Comparison of ENCODE assay signal across 8 cellular contexts in the genomic region with DNA sequence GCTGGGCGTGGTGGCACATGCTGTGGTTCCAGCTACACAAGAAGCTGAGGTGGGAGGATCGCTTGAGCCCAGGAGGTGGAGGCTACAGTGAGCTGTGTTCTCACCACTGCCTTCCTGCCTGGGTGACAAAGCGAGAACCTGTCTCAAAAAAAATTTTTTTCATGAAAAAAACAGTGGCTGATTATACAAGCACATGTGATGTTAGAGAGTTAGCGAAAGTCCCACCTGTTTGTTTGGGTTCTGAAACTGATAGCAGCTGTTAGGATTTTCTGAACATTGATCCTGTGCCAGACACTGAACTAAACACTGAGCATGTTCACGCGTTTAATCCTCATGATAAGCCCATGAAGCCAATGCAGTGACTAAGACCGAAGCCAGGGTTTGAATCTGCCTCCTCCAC. TPM values are rescaled to one million over a fixed set of nuclear protein-coding genes. Genes with fewer than 3 reads are reported as not detected.
DNase-seq lines count a peak whose midpoint lies in the region; ATAC-seq, FAIRE-seq and TF ChIP-seq lines count a peak whose summit lies in the region.
"Not testable (repeated sequence)": the region's sequence is repeated elsewhere in the genome, so short reads cannot be mapped to it uniquely, and the experiment has no call there.

No MANE protein-coding gene starts in this region.

- H3K36me3 Mint-ChIP-seq in activated CD8-positive, alpha-beta T cell treated with anti-CD3 and anti-CD28 coated beads, Interleukin-2, amount 10 ng/mL, durations not matched to agents 7 days and 5 days (ENCODE audit: low read depth) = not testable (repeated sequence)

- H3K4me2 ChIP-seq in K562 (ENCODE audit: insufficient read depth, low read length) = not testable (repeated sequence)

- H4K20me1 ChIP-seq in K562 (replicated peaks; ENCODE audit: control insufficient read depth, insufficient read depth, low read length) = not testable (repeated sequence)

- POLR2A ChIA-PET in activated CD8-positive, alpha-beta T cell treated with anti-CD3 and anti-CD28 coated beads, Interleukin-2, amount 10 ng/mL, durations not matched to agents 7 days and 5 days (lab: Charles Lee) = interaction anchor here (0.6 to 1.7 kb wide), 4 partner anchors 16 to 243 kb away, joined by 3 to 7 read pairs (median 4); a partner anchor contains a TSS
- POLR2A ChIA-PET in K562 (lab: Yijun Ruan, JAX) = not testable (repeated sequence)

- H3K27me3 ChIP-seq in K562 (ENCODE audit: control insufficient read depth in 2 of 2, insufficient read depth in 2 of 2, low read length in 2 of 2) = not testable (repeated sequence)

- H3K9me3 ChIP-seq in K562 (replicated peaks; ENCODE audit: control insufficient read depth, insufficient read depth, low read depth, low read length) = not testable (repeated sequence)

- H3K79me2 ChIP-seq in K562 (ENCODE audit: control insufficient read depth, insufficient read depth, low read length) = not testable (repeated sequence)

- WGBS in K562 (ENCODE audit: insufficient coverage, low coverage, missing lambda C conversion rate) = 55% methylated on average over 4 of the region's 7 CpGs

- peaks cover 16% of the 10 kb centered on the region for H3K4me1 Mint-ChIP-seq in activated CD8-positive, alpha-beta T cell treated with anti-CD3 and anti-CD28 coated beads, Interleukin-2, amount 10 ng/mL, durations not matched to agents 7 days and 5 days (ENCODE audit: low read depth)

- TF ChIP-seq CTCF in K562 (IDR thresholded peaks at IDR 0.05 in 2 of 3, conservative IDR thresholded peaks at IDR 0.05 in 1 of 3; ENCODE audit: insufficient read depth in 2 of 3, low read depth in 1 of 3, low read length in 3 of 3) = not testable (repeated sequence)

- intact Hi-C loops in K562 (cut with micrococcal nuclease) = not testable (repeated sequence)

- not testable (repeated sequence) for H3K4me1 ChIP-seq in K562 (replicated peaks in 1 of 2; ENCODE audit: control insufficient read depth in 2 of 2, insufficient read depth in 2 of 2, low read length in 2 of 2)

- TF ChIP-seq POLR2A in K562 (conservative IDR thresholded peaks at IDR 0.05) = not testable (repeated sequence)

- H3K4me3 Mint-ChIP-seq in activated CD8-positive, alpha-beta T cell treated with anti-CD3 and anti-CD28 coated beads, Interleukin-2, amount 10 ng/mL, durations not matched to agents 7 days and 5 days = not testable (repeated sequence)

- H3K27ac ChIP-seq in K562 (ENCODE audit: extremely low read depth, low read depth, low read length) = not testable (repeated sequence)

- H3K9ac ChIP-seq in K562 (ENCODE audit: insufficient read depth in 1 of 2, low read depth in 2 of 2, low read length in 2 of 2) = not testable (repeated sequence)

- not testable (repeated sequence) for BruUV-seq in K562 (replicated peaks; lab: Mats Ljungman, UMichigan)

- H3K9me3 Mint-ChIP-seq in activated CD8-positive, alpha-beta T cell treated with anti-CD3 and anti-CD28 coated beads, Interleukin-2, amount 10 ng/mL, durations not matched to agents 7 days and 5 days (ENCODE audit: insufficient read depth) = not testable (repeated sequence)

- H3K4me3 ChIP-seq in K562 = not testable (repeated sequence)

- not testable (repeated sequence) for H3K9me1 ChIP-seq in K562 (ENCODE audit: control insufficient read depth, insufficient read depth, low read length)

- H3K27ac Mint-ChIP-seq in activated CD8-positive, alpha-beta T cell treated with anti-CD3 and anti-CD28 coated beads, Interleukin-2, amount 10 ng/mL, durations not matched to agents 7 days and 5 days = not testable (repeated sequence)

- not testable (repeated sequence) for H3K36me3 ChIP-seq in K562 (ENCODE audit: control insufficient read depth, insufficient read depth, low read length)

- CTCF ChIA-PET in activated CD8-positive, alpha-beta T cell treated with anti-CD3 and anti-CD28 coated beads, Interleukin-2, amount 10 ng/mL, durations not matched to agents 7 days and 5 days (lab: Charles Lee) = interaction anchor here (2.0 kb wide), 1 partner anchor 23 kb away, joined by 6 read pairs; a partner anchor contains a TSS
- CTCF ChIA-PET in K562 (lab: Yijun Ruan, JAX; ENCODE audit: low intra/inter-chr PET ratio) = not testable (repeated sequence)

- ATAC-seq in GM18502 (IDR thresholded peaks at IDR 0.05; ENCODE audit: poor library complexity, unreplicated experiment) (peak; percentile 60), GM19372 (IDR thresholded peaks at IDR 0.05; ENCODE audit: low read depth, unreplicated experiment) (peak; percentile 65), HG02571 (IDR thresholded peaks at IDR 0.05; ENCODE audit: unreplicated experiment) (peak; percentile 58), HG03108 (IDR thresholded peaks at IDR 0.05; ENCODE audit: unreplicated experiment) (peak; percentile 60)
- ATAC-seq in activated CD8-positive, alpha-beta T cell treated with anti-CD3 and anti-CD28 coated beads, Interleukin-2, amount 10 ng/mL, durations not matched to agents 7 days and 5 days = peak; percentile 86
- not testable (repeated sequence) for ATAC-seq in K562

- not testable (repeated sequence) for TF ChIP-seq RAD21 in K562 (CRISPR knock-in tag; conservative IDR thresholded peaks at IDR 0.05 in 1 of 2, IDR thresholded peaks at IDR 0.05 in 1 of 2)

- TF ChIP-seq EP300 in K562 (IDR thresholded peaks at IDR 0.05; ENCODE audit: low read length) = not testable (repeated sequence)

- peak; percentile 74 for FAIRE-seq in K562 (lab: Jason Lieb, UNC)

- not testable (repeated sequence) for H3K27me3 Mint-ChIP-seq in activated CD8-positive, alpha-beta T cell treated with anti-CD3 and anti-CD28 coated beads, Interleukin-2, amount 10 ng/mL, durations not matched to agents 7 days and 5 days (ENCODE audit: low read depth)

- in situ Hi-C loops in K562 (cut with MboI) = not testable (repeated sequence)

- H2AFZ ChIP-seq in K562 (ENCODE audit: low read depth, low read length) = not testable (repeated sequence)

- DNase-seq in NCI-H2171 treated with DMSO at 0.1 percent for 48 hours (lab: John Stamatoyannopoulos, UW) = peak; percentile 91
- DNase-seq in activated CD8-positive, alpha-beta T cell treated with anti-CD3 and anti-CD28 coated beads, Interleukin-2, amount 10 ng/mL, durations not matched to agents 7 days and 5 days = peak; percentile 61
- not testable (repeated sequence) for DNase-seq in K562 (ENCODE audit: extremely low read depth in 1 of 4, low spot score in 3 of 4)
- peak; percentile 21 for DNase-seq in stimulated activated CD4-positive, alpha-beta T cell treated with anti-CD3 and anti-CD28 coated beads, Interleukin-1b, Interleukin-23, amount 100 ng/mL, for 48 hours

RNA-seq across cellular contexts. Expression of a gene that starts 22.9 kb away (rescaled TPM):
- 1,000 to 10,000 TPM; 1,594 to 1,602 TPM for total RNA-seq in activated CD8-positive, alpha-beta T cell treated with anti-CD3 and anti-CD28 coated beads, Interleukin-2, amount 10 ng/mL, durations not matched to agents 7 days and 5 days
- total RNA-seq in K562 (2011; cell fraction: chromatin; rRNA removed; ENCODE audit: low replicate concordance) = 359 and 362 TPM in 2 replicates
- 473 and 485 TPM in 2 replicates for total RNA-seq in K562 (2011; cell fraction: nucleolus; rRNA removed)
- 692 and 1,140 TPM in 2 replicates for total RNA-seq in K562 (2011; cell fraction: nucleoplasm; rRNA removed)
- total RNA-seq in K562 (2014; rRNA removed) (1,397 and 1,443 TPM in 2 replicates), K562 (2014; rRNA removed; fragmentation: Illumina TruSeq; extraction: Trizol) (3,559 and 3,761 TPM in 2 replicates), K562 (2015; rRNA removed; fragmentation: Illumina TruSeq; extraction: Trizol) (2,642 and 2,798 TPM in 2 replicates), K562 (2021) (1,796 and 2,160 TPM in 2 replicates)
- polyA plus RNA-seq in K562 (2011; rRNA removed) (5,474 and 6,005 TPM in 2 replicates), K562 (2014; fragmentation: Illumina TruSeq; extraction: Trizol) (3,581 and 3,787 TPM in 2 replicates), K562 (2014; fragmentation: Nextera tagmentation; extraction: Ambion mirVana) (1,000 to 10,000 TPM; 1,986 to 2,037 TPM), K562 (2014; rRNA removed) (4,631 and 4,801 TPM in 2 replicates)
- 3,513 and 6,796 TPM in 2 replicates for polyA plus RNA-seq in K562 (2011; cell fraction: cytosol; rRNA removed)
- polyA plus RNA-seq in K562 (2011; cell fraction: nucleus; rRNA removed) = 831 and 2,065 TPM in 2 replicates
- polyA plus RNA-seq in K562 (2012) = 3,623 and 3,808 TPM in 2 replicates
- polyA minus RNA-seq in K562 (2011; rRNA and poly(A)+ RNA removed) = 2,499 and 2,553 TPM in 2 replicates
- polyA minus RNA-seq in K562 (2011; cell fraction: cytosol; rRNA and poly(A)+ RNA removed) = 305 and 330 TPM in 2 replicates
- polyA minus RNA-seq in K562 (2011; cell fraction: nucleus; rRNA and poly(A)+ RNA removed) = 94.5 and 226 TPM in 2 replicates

RNA-seq across cellular contexts. Expression of a gene that starts 34.1 kb away (rescaled TPM):
- total RNA-seq in activated CD8-positive, alpha-beta T cell treated with anti-CD3 and anti-CD28 coated beads, Interleukin-2, amount 10 ng/mL, durations not matched to agents 7 days and 5 days = 100 to 1,000 TPM; 234 to 240 TPM
- total RNA-seq in K562 (2011; cell fraction: chromatin; rRNA removed; ENCODE audit: low replicate concordance) = 143 and 245 TPM in 2 replicates
- total RNA-seq in K562 (2011; cell fraction: nucleolus; rRNA removed) = 250 and 259 TPM in 2 replicates
- 312 and 415 TPM in 2 replicates for total RNA-seq in K562 (2011; cell fraction: nucleoplasm; rRNA removed)
- 102 and 224 TPM in 2 replicates for total RNA-seq in K562 (2014; rRNA removed)
- total RNA-seq in K562 (2014; rRNA removed; fragmentation: Illumina TruSeq; extraction: Trizol) = 174 and 193 TPM in 2 replicates
- 135 and 146 TPM in 2 replicates for total RNA-seq in K562 (2015; rRNA removed; fragmentation: Illumina TruSeq; extraction: Trizol)
- total RNA-seq in K562 (2021) = 124 and 126 TPM in 2 replicates
- 223 and 306 TPM in 2 replicates for polyA plus RNA-seq in K562 (2011; rRNA removed)
- 96.0 and 210 TPM in 2 replicates for polyA plus RNA-seq in K562 (2011; cell fraction: cytosol; rRNA removed)
- polyA plus RNA-seq in K562 (2011; cell fraction: nucleus; rRNA removed) = 51.0 and 75.1 TPM in 2 replicates
- polyA plus RNA-seq in K562 (2012) = 127 and 138 TPM in 2 replicates
- polyA plus RNA-seq in K562 (2014; fragmentation: Illumina TruSeq; extraction: Trizol) = 161 and 162 TPM in 2 replicates
- polyA plus RNA-seq in K562 (2014; fragmentation: Nextera tagmentation; extraction: Ambion mirVana) = 100 to 1,000 TPM; 291 to 391 TPM
- polyA plus RNA-seq in K562 (2014; rRNA removed) = 123 and 130 TPM in 2 replicates
- 313 and 420 TPM in 2 replicates for polyA minus RNA-seq in K562 (2011; rRNA and poly(A)+ RNA removed)
- 117 and 158 TPM in 2 replicates for polyA minus RNA-seq in K562 (2011; cell fraction: cytosol; rRNA and poly(A)+ RNA removed)
- polyA minus RNA-seq in K562 (2011; cell fraction: nucleus; rRNA and poly(A)+ RNA removed) = 37.3 and 70.8 TPM in 2 replicates
